9 cellular contexts compared by ENCODE assay signal in the genomic region with DNA sequence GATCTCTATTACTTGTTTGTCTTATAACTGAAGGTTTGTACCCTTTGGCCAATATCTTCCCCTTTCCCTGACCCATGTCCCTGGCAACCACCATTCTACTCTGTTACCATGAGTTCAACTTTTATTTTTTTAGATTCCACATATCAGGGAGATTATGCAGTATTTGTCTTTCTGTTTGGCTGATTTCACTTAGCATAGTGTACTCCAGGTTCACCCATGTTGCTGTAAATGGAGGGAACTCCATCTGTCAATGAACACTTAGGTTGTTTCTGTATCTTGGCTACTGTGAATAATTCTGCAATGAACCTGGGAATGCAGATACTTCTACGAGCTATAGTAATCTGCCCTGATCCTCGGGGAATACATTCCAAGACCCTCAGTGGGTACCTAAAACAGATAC. TPM values are rescaled to one million over a fixed set of nuclear protein-coding genes. Genes with fewer than 3 reads are reported as not detected.
"Had no signal": no experiment of that assay in that cellular context is flagged by ENCODE, and none has a peak within 500 bp of the region (broad histone marks: within the 10 kb centered on the region; RNA-seq: fewer than 3 reads in every experiment).

No MANE protein-coding gene starts in this region.

- DNase-seq: IMR-90, KBM-7 had no signal

- ATAC-seq: HepG2, K562 had no signal

- H3K27me3 Mint-ChIP-seq: IgD-negative memory B cell had no signal

- FAIRE-seq: HepG2, HTR-8/SVneo, K562 had no signal

- H3K4me3 ChIP-seq: K562 had no signal

- H3K27ac Mint-ChIP-seq: IgD-negative memory B cell had no signal

- H3K27ac ChIP-seq: HL-60 had no signal

- H3K4me3 Mint-ChIP-seq: IgD-negative memory B cell had no signal

- H3K36me3 Mint-ChIP-seq: IgD-negative memory B cell had no signal

RNA-seq across cellular contexts. Expression of a gene that starts 14.9 kb away (rescaled TPM):
- total RNA-seq: HepG2, HT-29, HT1080, IMR-90 had no signal
- polyA plus RNA-seq: HepG2, IgD-negative memory B cell, IMR-90 had no signal

RNA-seq across cellular contexts. Expression of a gene that starts 42.9 kb away (rescaled TPM):
- total RNA-seq: HepG2, HT-29, HT1080, IMR-90 had no signal
- polyA plus RNA-seq: HepG2, IgD-negative memory B cell, IMR-90 had no signal

RNA-seq across cellular contexts. Expression of a gene that starts 58.2 kb away (rescaled TPM):
- total RNA-seq: HepG2, HT-29, HT1080, IMR-90 had no signal
- polyA plus RNA-seq: HepG2, IgD-negative memory B cell, IMR-90 had no signal
